12 cellular contexts compared by ENCODE assay signal in genomic region chr12:124673881-124674617, GRCh38.
DNase-seq lines count a peak whose midpoint lies in the region; ATAC-seq and TF ChIP-seq lines count a peak whose summit lies in the region.
"Had no signal": no experiment of that assay in that cellular context is flagged by ENCODE, and none has a peak within 500 bp of the region (broad histone marks: within the 10 kb centered on the region; RNA-seq: fewer than 3 reads in every experiment).

No MANE protein-coding gene starts in this region.

- H3K4me3 ChIP-seq in gastroesophageal sphincter, result no peak overlapping the region
- no peak overlapping the region for H3K4me3 ChIP-seq in CD8-positive, alpha-beta T cell (ENCODE audit: low read depth, low read length)
- no peak overlapping the region for H3K4me3 ChIP-seq in MG63

- H3K36me3 ChIP-seq in gastroesophageal sphincter, result no peaks in the 10 kb centered on the region
- no peaks in the 10 kb centered on the region for H3K36me3 ChIP-seq in CD8-positive, alpha-beta T cell (ENCODE audit: insufficient read depth, low read length)
- H3K36me3 ChIP-seq in MG63, result no peaks in the 10 kb centered on the region

- 70% methylated on average over 6 of the region's 15 CpGs; no CpG with 5 or more reads in 1 of the 2 donors for WGBS in gastroesophageal sphincter (ENCODE audit: low coverage in 1 of 2), 2 donors

- intact Hi-C loops in CD8-positive, alpha-beta T cell (cut with DNase I, micrococcal nuclease), result no loop called here

- H3K9me3 Mint-ChIP-seq in CD8-positive, alpha-beta T cell, result no peaks in the 10 kb centered on the region
- H3K9me3 Mint-ChIP-seq: activated T-helper 2 cell treated with anti-CD3 and anti-CD28 coated beads, Interferon-gamma antibody, Interleukin-2, Interleukin-4, amounts not matched to agents 10 μg/mL and 5 μg/mL and 100 μg/mL, durations not matched to agents 14 hours and 24 hours and 36 hours had no signal

- H3K9me3 ChIP-seq in gastroesophageal sphincter (peaks cover 0 to 5% (median 0%) of the 10 kb centered on the region in 3 donors), MG63 (no peaks in the 10 kb centered on the region)
- no peaks in the 10 kb centered on the region for H3K9me3 ChIP-seq in CD8-positive, alpha-beta T cell (ENCODE audit: low read length)

- CTCF ChIA-PET in CD8-positive, alpha-beta T cell (lab: Charles Lee), result no interaction called here

- no peak for TF ChIP-seq EP300 in gastroesophageal sphincter (IDR thresholded peaks at IDR 0.05)

- TF ChIP-seq POLR2A in gastroesophageal sphincter (IDR thresholded peaks at IDR 0.05), result no peak

- H3K4me3 Mint-ChIP-seq in CD8-positive, alpha-beta T cell, result no peak overlapping the region

- H3K27me3 ChIP-seq in gastroesophageal sphincter, result no peaks in the 10 kb centered on the region
- no peaks in the 10 kb centered on the region for H3K27me3 ChIP-seq in CD8-positive, alpha-beta T cell (ENCODE audit: insufficient read depth, low read length)
- no peaks in the 10 kb centered on the region for H3K27me3 ChIP-seq in MG63

- POLR2A ChIA-PET in CD8-positive, alpha-beta T cell (lab: Charles Lee), result no interaction called here

- no peak for TF ChIP-seq CTCF in gastroesophageal sphincter (IDR thresholded peaks at IDR 0.05)
- no peak for TF ChIP-seq CTCF in CD8-positive, alpha-beta T cell (IDR thresholded peaks at IDR 0.05)

- H3K27ac Mint-ChIP-seq in CD8-positive, alpha-beta T cell, result no peak overlapping the region
- H3K27ac Mint-ChIP-seq: activated T-helper 2 cell treated with anti-CD3 and anti-CD28 coated beads, Interferon-gamma antibody, Interleukin-2, Interleukin-4, amounts not matched to agents 10 μg/mL and 5 μg/mL and 100 μg/mL, durations not matched to agents 14 hours and 24 hours and 36 hours had no signal

- DNase-seq in DMS 273 (lab: John Stamatoyannopoulos, UW; ENCODE audit: unreplicated experiment) (peak; percentile 97), SK-N-DZ (ENCODE audit: low spot score) (peak; percentile 82), retina (peak; percentile 79), mucosa of gallbladder (ENCODE audit: low spot score) (no peak), OCI-M2 (lab: John Stamatoyannopoulos, UW; ENCODE audit: unreplicated experiment) (no peak), MG63 (no peak)
- no peak for DNase-seq in CD8-positive, alpha-beta T cell
- DNase-seq: activated CD4-positive, alpha-beta T cell treated with anti-CD3 and anti-CD28 coated beads for 48 hours; NCI-H1092 treated with DMSO at 0.1 percent for 48 hours had no signal

- peak overlapping the region in 3 of 4 donors; percentile 54 to 78 (median 65) for H3K27ac ChIP-seq in gastroesophageal sphincter
- H3K27ac ChIP-seq in CD8-positive, alpha-beta T cell (ENCODE audit: low read depth, low read length), result no peak overlapping the region
- H3K27ac ChIP-seq: epithelial cell of prostate had no signal

- H3K27me3 Mint-ChIP-seq in CD8-positive, alpha-beta T cell (ENCODE audit: low read depth), result no peaks in the 10 kb centered on the region

- H3K4me1 ChIP-seq in gastroesophageal sphincter, result peaks cover 0 to 56% (median 10%) of the 10 kb centered on the region in 3 donors
- no peaks in the 10 kb centered on the region for H3K4me1 ChIP-seq in CD8-positive, alpha-beta T cell (ENCODE audit: insufficient read depth, low read length)

- H3K36me3 Mint-ChIP-seq in CD8-positive, alpha-beta T cell, result no peaks in the 10 kb centered on the region

- ATAC-seq in gastroesophageal sphincter, result no peak
- ATAC-seq in CD8-positive, alpha-beta T cell, result no peak

- no peaks in the 10 kb centered on the region for H3K4me1 Mint-ChIP-seq in CD8-positive, alpha-beta T cell (ENCODE audit: low read depth)

Comparison
In these comparisons a context has a peak if more than half of its experiments do, and no peak if none do; other contexts are left out.
1. DNase-seq: peak in DMS 273 (single experiment), SK-N-DZ (single experiment) and retina (single experiment); none in mucosa of gallbladder (single experiment), OCI-M2 (single experiment), CD8-positive, alpha-beta T cell (0 of 7) and MG63 (single experiment).